In genomic region chr14:34920339-34920738, GRCh38 we compare ENCODE assay signal across 15 cellular contexts.
"Had no signal": no experiment of that assay in that cellular context is flagged by ENCODE, and none has a peak within 500 bp of the region (broad histone marks: within the 10 kb centered on the region; RNA-seq: fewer than 3 reads in every experiment).

No MANE protein-coding gene starts in this region.

- H3K27ac Mint-ChIP-seq: activated B cell treated with CpG ODN at 0.5 μM for 24 hours; activated CD8-positive, alpha-beta T cell treated with anti-CD3 and anti-CD28 coated beads for 36 hours; nephron progenitor cell; T-helper 17 cell had no signal

- DNase-seq: activated B cell treated with CpG ODN at 0.5 μM for 24 hours; activated CD4-positive, alpha-beta T cell treated with anti-CD3 and anti-CD28 coated beads for 48 hours; activated CD8-positive, alpha-beta T cell treated with anti-CD3 and anti-CD28 coated beads for 36 hours; activated effector memory CD4-positive, alpha-beta T cell treated with Interleukin-2 at 50 U/mL for 16 hours; activated naive CD4-positive, alpha-beta T cell treated with anti-CD3 and anti-CD28 coated beads, Interleukin-2, amount 50 U/mL, for 16 hours; activated T-cell treated with anti-CD3 and anti-CD28 coated beads, Interleukin-2, amount 50 U/mL, for 4 hours; glutamatergic neuron; nephron progenitor cell; T-helper 17 cell; upper lobe of right lung had no signal

- H3K4me3 ChIP-seq: cardiac muscle cell, prostate gland, thoracic aorta, upper lobe of right lung had no signal

- H3K4me1 ChIP-seq: prostate gland, upper lobe of right lung had no signal

- H3K4me1 Mint-ChIP-seq: activated B cell treated with CpG ODN at 0.5 μM for 24 hours, nephron progenitor cell, T-helper 17 cell had no signal

- H3K27ac ChIP-seq: cardiac muscle cell, prostate gland, thoracic aorta, upper lobe of right lung had no signal

- H3K9me3 Mint-ChIP-seq: activated CD8-positive, alpha-beta T cell treated with anti-CD3 and anti-CD28 coated beads for 36 hours; activated T-cell treated with anti-CD3 and anti-CD28 coated beads, Interleukin-2, amount 50 U/mL, for 4 hours had no signal

- H3K9me3 ChIP-seq: prostate gland, thoracic aorta, upper lobe of right lung had no signal

- H3K27me3 ChIP-seq: cardiac muscle cell, upper lobe of right lung had no signal

- H3K27me3 Mint-ChIP-seq: activated B cell treated with CpG ODN at 0.5 μM for 24 hours; activated CD8-positive, alpha-beta T cell treated with anti-CD3 and anti-CD28 coated beads for 36 hours; T-helper 17 cell had no signal

- H3K36me3 ChIP-seq: cardiac muscle cell, prostate gland, thoracic aorta, upper lobe of right lung had no signal

- H3K4me3 Mint-ChIP-seq: activated B cell treated with CpG ODN at 0.5 μM for 24 hours; activated CD8-positive, alpha-beta T cell treated with anti-CD3 and anti-CD28 coated beads for 36 hours; activated T-cell treated with anti-CD3 and anti-CD28 coated beads, Interleukin-2, amount 50 U/mL, for 4 hours; nephron progenitor cell; T-helper 17 cell had no signal

- ATAC-seq: activated CD8-positive, alpha-beta T cell treated with anti-CD3 and anti-CD28 coated beads for 36 hours; activated T-cell treated with anti-CD3 and anti-CD28 coated beads, Interleukin-2, amount 50 U/mL, for 4 hours; esophagus mucosa; sciatic nerve; T-helper 17 cell; upper lobe of right lung had no signal
